ENCODE assay signal across 9 cellular contexts in the genomic region with DNA sequence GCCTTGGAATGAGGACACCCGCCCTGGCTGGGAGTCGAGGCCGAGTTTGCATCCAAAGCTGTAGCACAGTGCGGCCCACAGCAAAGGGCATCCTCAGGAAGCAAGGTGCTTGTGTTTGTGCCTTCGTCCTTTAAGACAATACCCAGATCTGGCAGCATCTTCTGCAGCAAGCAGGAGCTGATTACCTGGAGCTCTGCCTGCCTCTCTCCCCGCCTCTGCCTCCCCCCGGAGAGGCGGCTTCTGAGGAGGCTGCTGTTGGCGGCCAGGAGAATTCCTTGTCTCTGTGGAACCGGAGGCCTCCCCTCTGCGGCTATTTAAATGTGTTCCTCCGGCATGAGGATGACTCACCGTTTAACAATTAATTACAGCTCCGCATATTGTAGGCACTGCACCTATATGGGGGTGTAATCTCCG.
DNase-seq lines count a peak whose midpoint lies in the region; ATAC-seq, FAIRE-seq and TF ChIP-seq lines count a peak whose summit lies in the region.
"Had no signal": no experiment of that assay in that cellular context is flagged by ENCODE, and none has a peak within 500 bp of the region (broad histone marks: within the 10 kb centered on the region; RNA-seq: fewer than 3 reads in every experiment).

No MANE protein-coding gene starts in this region.

- H3K9me3 Mint-ChIP-seq in type B pancreatic cell, result no peaks in the 10 kb centered on the region

- H3K27ac ChIP-seq in HUES6 (ENCODE audit: low read depth, low read length), result peak overlapping the region; percentile 52
- H3K27ac ChIP-seq: WERI-Rb-1 had no signal

- H3K27me3 Mint-ChIP-seq in type B pancreatic cell, result peaks cover 18% of the 10 kb centered on the region

- TF ChIP-seq CTCF in bronchial epithelial cell (IDR thresholded peaks at IDR 0.05; ENCODE audit: insufficient read depth, low read length, severe bottlenecking) (no peak), type B pancreatic cell (conservative IDR thresholded peaks at IDR 0.05) (no peak)

- no peaks in the 10 kb centered on the region for H3K36me3 Mint-ChIP-seq in type B pancreatic cell

- FAIRE-seq in bronchial epithelial cell (lab: Jason Lieb, UNC), result no peak

- DNase-seq in bronchial epithelial cell (ENCODE audit: low read depth) (peak; percentile 22), type B pancreatic cell (ENCODE audit: extremely low spot score, unreplicated experiment) (no peak)
- DNase-seq: NCI-H2171, WERI-Rb-1 had no signal

- H3K4me1 ChIP-seq in HUES6 (ENCODE audit: control insufficient read depth, insufficient read depth, low read length) (peaks cover 46% of the 10 kb centered on the region), iPS-15b (ENCODE audit: control insufficient read depth, insufficient read depth, low read length) (peaks cover 11% of the 10 kb centered on the region)

- H3K4me3 ChIP-seq in HUES6 (ENCODE audit: low read depth, low read length) (peak overlapping the region; percentile 35), bronchial epithelial cell (ENCODE audit: low read depth, low read length) (no peak overlapping the region), iPS-15b (ENCODE audit: low read depth, low read length) (peak overlapping the region; percentile 23)

- no peaks in the 10 kb centered on the region for H3K36me3 ChIP-seq in HUES6 (ENCODE audit: control insufficient read depth, insufficient read depth, low read length)
- H3K36me3 ChIP-seq in bronchial epithelial cell (ENCODE audit: control insufficient read depth, insufficient read depth, low read length), result no peaks in the 10 kb centered on the region
- H3K36me3 ChIP-seq in iPS-15b (ENCODE audit: control insufficient read depth, insufficient read depth, low read length), result no peaks in the 10 kb centered on the region
- H3K36me3 ChIP-seq: WERI-Rb-1 had no signal

- ATAC-seq in HG02981 (IDR thresholded peaks at IDR 0.05; ENCODE audit: unreplicated experiment) (no peak), HG02798 (IDR thresholded peaks at IDR 0.05; ENCODE audit: poor library complexity, unreplicated experiment) (no peak), HG02571 (IDR thresholded peaks at IDR 0.05; ENCODE audit: unreplicated experiment) (no peak)

- H3K4me1 Mint-ChIP-seq in type B pancreatic cell (ENCODE audit: unreplicated experiment), result peaks cover 8% of the 10 kb centered on the region

- H3K9ac ChIP-seq in HUES6 (ENCODE audit: low read length) (peak overlapping the region; percentile 73), iPS-15b (ENCODE audit: low read depth, low read length) (no peak overlapping the region)

- H3K27me3 ChIP-seq in HUES6 (ENCODE audit: control insufficient read depth, insufficient read depth, low read length) (no peaks in the 10 kb centered on the region), bronchial epithelial cell (ENCODE audit: control insufficient read depth, insufficient read depth, low read length) (no peaks in the 10 kb centered on the region), iPS-15b (ENCODE audit: control insufficient read depth, insufficient read depth, low read length) (no peaks in the 10 kb centered on the region)

- H3K9me3 ChIP-seq in HUES6 (ENCODE audit: control insufficient read depth, insufficient read depth, low read depth, low read length) (no peaks in the 10 kb centered on the region), iPS-15b (ENCODE audit: control insufficient read depth, insufficient read depth, low read length) (no peaks in the 10 kb centered on the region)

- H3K4me3 Mint-ChIP-seq in type B pancreatic cell, result no peak overlapping the region

- H3K27ac Mint-ChIP-seq in type B pancreatic cell, result peak overlapping the region; percentile 26
